In genomic region chr21:46639489-46640386, GRCh38 we compare ENCODE assay signal across 9 cellular contexts. TPM values are rescaled to one million over a fixed set of nuclear protein-coding genes. Genes with fewer than 3 reads are reported as not detected.
DNase-seq lines count a peak whose midpoint lies in the region; FAIRE-seq and TF ChIP-seq lines count a peak whose summit lies in the region.
"Had no signal": no experiment of that assay in that cellular context is flagged by ENCODE, and none has a peak within 500 bp of the region (broad histone marks: within the 10 kb centered on the region; RNA-seq: fewer than 3 reads in every experiment).

No MANE protein-coding gene starts in this region.

- no peak overlapping the region for H3K27ac Mint-ChIP-seq in nephron progenitor cell

- in situ Hi-C loops in G401 (cut with HindIII; ENCODE audit: low sequenced_read_pairs) = no loop called here

- no peak for TF ChIP-seq POLR2A in H54 (IDR thresholded peaks at IDR 0.05; ENCODE audit: low read depth, low read length)

- H3K27ac ChIP-seq in coronary artery = no peak overlapping the region

- TF ChIP-seq CTCF in fibroblast of the aortic adventitia (IDR thresholded peaks at IDR 0.05; ENCODE audit: insufficient read depth, low read length) (peak; percentile 50), coronary artery (IDR thresholded peaks at IDR 0.05) (no peak), nephron progenitor cell (IDR thresholded peaks at IDR 0.05) (no peak)

- H3K9me3 Mint-ChIP-seq in nephron progenitor cell = peaks cover 4% of the 10 kb centered on the region

- DNase-seq in A172 (ENCODE audit: low spot score) (peak; percentile 12), G401 (ENCODE audit: low spot score) (peak; percentile 19), SW480 (ENCODE audit: low spot score) (peak; percentile 31), fibroblast of the aortic adventitia (ENCODE audit: low read depth) (peak; percentile 58), coronary artery (ENCODE audit: low spot score) (no peak), nephron progenitor cell (no peak), H54 (ENCODE audit: insufficient read length, low spot score) (no peak)
- DNase-seq in effector CD4-positive, alpha-beta T cell = no peak

- peaks cover 2% of the 10 kb centered on the region for H3K27me3 Mint-ChIP-seq in nephron progenitor cell (ENCODE audit: low read depth, poor library complexity)

- no peak overlapping the region for H3K4me3 Mint-ChIP-seq in nephron progenitor cell

- H3K4me3 ChIP-seq in fibroblast of the aortic adventitia (ENCODE audit: low read depth, low read length) = no peak overlapping the region
- no peak overlapping the region for H3K4me3 ChIP-seq in coronary artery

- peaks cover 53% of the 10 kb centered on the region for H3K36me3 Mint-ChIP-seq in nephron progenitor cell (ENCODE audit: low read depth)

- H3K4me1 Mint-ChIP-seq in nephron progenitor cell = peaks cover 38% of the 10 kb centered on the region

- no peak for FAIRE-seq in H54 (lab: Jason Lieb, UNC)
- FAIRE-seq: H1 had no signal

RNA-seq across cellular contexts. Expression of gene PRMT2, which starts 4.3 kb away (rescaled TPM):
- 118 and 130 TPM in 2 replicates for total RNA-seq in A172 (2014; rRNA removed; shearing (Covaris generic))
- total RNA-seq in G401 (2014; rRNA removed; shearing (Covaris generic)) = 84.4 and 112 TPM in 2 replicates
- total RNA-seq in fibroblast of the aortic adventitia (ENCODE audit: low replicate concordance) = 96.6 and 338 TPM in 2 replicates

RNA-seq across cellular contexts. Expression of gene S100B, which starts 34.9 kb away (rescaled TPM):
- total RNA-seq in A172 (2014; rRNA removed; shearing (Covaris generic)) = not detected in 2 replicates
- total RNA-seq in G401 (2014; rRNA removed; shearing (Covaris generic)) = not detected in 2 replicates
- total RNA-seq in fibroblast of the aortic adventitia (ENCODE audit: low replicate concordance) = 1.1 and 1.2 TPM in 2 replicates

Comparison
In these comparisons a context has a peak if more than half of its experiments do, and no peak if none do; other contexts are left out.
1. DNase-seq: peak in A172 (single experiment), G401 (single experiment), SW480 (single experiment) and fibroblast of the aortic adventitia (single experiment); none in coronary artery (single experiment), nephron progenitor cell (single experiment), effector CD4-positive, alpha-beta T cell (single experiment) and H54 (single experiment).